8 cellular contexts compared by ENCODE assay signal in the genomic region with DNA sequence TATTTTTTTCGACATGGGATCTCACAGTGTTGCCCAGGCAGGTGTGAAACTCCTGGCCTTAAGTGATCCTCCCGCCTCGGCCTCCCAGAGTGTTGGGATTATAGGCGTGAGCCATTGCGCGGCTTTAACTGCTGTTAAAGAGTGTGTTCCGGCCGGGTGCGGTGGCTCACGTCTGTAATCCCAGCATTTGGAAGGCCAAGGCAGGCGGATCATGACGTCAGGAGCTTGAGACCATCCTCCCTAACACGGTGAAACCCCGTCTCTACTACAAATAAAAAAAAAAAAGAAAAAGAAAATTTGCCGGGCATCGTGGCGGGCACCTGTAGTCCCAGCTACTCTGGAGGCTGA. TPM values are rescaled to one million over a fixed set of nuclear protein-coding genes. Genes with fewer than 3 reads are reported as not detected.
DNase-seq lines count a peak whose midpoint lies in the region; ATAC-seq and TF ChIP-seq lines count a peak whose summit lies in the region.

No MANE protein-coding gene starts in this region.

- peaks cover 76% of the 10 kb centered on the region for H3K79me2 ChIP-seq in DND-41 (ENCODE audit: insufficient read depth, low read length)

- DNase-seq in DND-41 (no peak), NCI-H69 (lab: John Stamatoyannopoulos, UW) (peak; percentile 20), endothelial cell (ENCODE audit: low spot score) (no peak), NCI-H774 (lab: John Stamatoyannopoulos, UW) (no peak), nucleus accumbens (lab: John Stamatoyannopoulos, UW) (no peak), pons (ENCODE audit: low spot score) (no peak)

- no peak for TF ChIP-seq CTCF in DND-41 (IDR thresholded peaks at IDR 0.05; ENCODE audit: borderline replicate concordance, extremely low read depth, low read length, poor library complexity, severe bottlenecking)
- no peak for TF ChIP-seq CTCF in endothelial cell (IDR thresholded peaks at IDR 0.05; ENCODE audit: unreplicated experiment)
- TF ChIP-seq CTCF in neutrophil (IDR thresholded peaks at IDR 0.05), result no peak

- H3K4me3 ChIP-seq in DND-41 (ENCODE audit: low read depth in 1 of 2, low read length in 2 of 2) (peak overlapping the region; percentile 73 to 88; a peak in 3 of 4 replicates), neutrophil (ENCODE audit: low read depth in 1 of 2, low read length in 1 of 2) (peak overlapping the region; percentile 79 to 89)

- peaks cover 3% of the 10 kb centered on the region for H3K36me3 Mint-ChIP-seq in endothelial cell (ENCODE audit: low read depth, unreplicated experiment)

- H3K9ac ChIP-seq in DND-41 (ENCODE audit: low read depth, low read length), result peak overlapping the region; percentile 69

- H3K36me3 ChIP-seq in DND-41 (ENCODE audit: insufficient read depth, low read length) (peaks cover 7% of the 10 kb centered on the region; the same call in 1 of the 2 replicates), neutrophil (peaks cover 3% of the 10 kb centered on the region)

- H3K27me3 Mint-ChIP-seq in endothelial cell (ENCODE audit: unreplicated experiment), result peaks cover 11% of the 10 kb centered on the region

- H2AFZ ChIP-seq in DND-41 (ENCODE audit: low read depth, low read length), result no peak overlapping the region; the same call in 1 of the 2 replicates

- peak overlapping the region; percentile 94 for H3K4me3 Mint-ChIP-seq in endothelial cell (ENCODE audit: unreplicated experiment)

- peaks cover 34% of the 10 kb centered on the region for H3K4me1 ChIP-seq in DND-41 (ENCODE audit: insufficient read depth, low read length)
- peaks cover 40 to 45% of the 10 kb centered on the region in 2 experiments for H3K4me1 ChIP-seq in neutrophil (ENCODE audit: control insufficient read depth in 1 of 2, insufficient read depth in 1 of 2, low read depth in 1 of 2, low read length in 1 of 2)

- H3K27ac ChIP-seq in DND-41 (ENCODE audit: low read length), result peak overlapping the region; percentile 86
- peak overlapping the region; percentile 99 for H3K27ac ChIP-seq in neutrophil

- no peak for ATAC-seq in DND-41 (ENCODE audit: insufficient read depth, low read depth)
- ATAC-seq in GM21529 (IDR thresholded peaks at IDR 0.05; ENCODE audit: unreplicated experiment), result no peak

- H3K27ac Mint-ChIP-seq in endothelial cell (ENCODE audit: unreplicated experiment), result no peak overlapping the region

- H3K4me2 ChIP-seq in DND-41 (ENCODE audit: insufficient read depth, low read length), result peak overlapping the region; percentile 80

- H3K4me1 Mint-ChIP-seq in endothelial cell (ENCODE audit: unreplicated experiment), result peaks cover 8% of the 10 kb centered on the region

- no peaks in the 10 kb centered on the region for H3K27me3 ChIP-seq in DND-41 (ENCODE audit: insufficient read depth, low read length, poor library complexity)
- H3K27me3 ChIP-seq in neutrophil, result no peaks in the 10 kb centered on the region

- no peaks in the 10 kb centered on the region for H3K9me3 ChIP-seq in DND-41 (ENCODE audit: insufficient read depth, low read length, severe bottlenecking)
- H3K9me3 ChIP-seq in neutrophil, result no peaks in the 10 kb centered on the region

- no peaks in the 10 kb centered on the region for H3K9me3 Mint-ChIP-seq in endothelial cell (ENCODE audit: unreplicated experiment)

- peaks cover 19% of the 10 kb centered on the region; the same call in 1 of the 2 replicates for H4K20me1 ChIP-seq in DND-41 (ENCODE audit: insufficient read depth, low read length)

RNA-seq across cellular contexts. Expression of a gene that starts 1.1 kb away (rescaled TPM):
- total RNA-seq in endothelial cell (ENCODE audit: unreplicated experiment), result 19.2 TPM
